ENCODE assay signal across 8 cellular contexts in the genomic region with DNA sequence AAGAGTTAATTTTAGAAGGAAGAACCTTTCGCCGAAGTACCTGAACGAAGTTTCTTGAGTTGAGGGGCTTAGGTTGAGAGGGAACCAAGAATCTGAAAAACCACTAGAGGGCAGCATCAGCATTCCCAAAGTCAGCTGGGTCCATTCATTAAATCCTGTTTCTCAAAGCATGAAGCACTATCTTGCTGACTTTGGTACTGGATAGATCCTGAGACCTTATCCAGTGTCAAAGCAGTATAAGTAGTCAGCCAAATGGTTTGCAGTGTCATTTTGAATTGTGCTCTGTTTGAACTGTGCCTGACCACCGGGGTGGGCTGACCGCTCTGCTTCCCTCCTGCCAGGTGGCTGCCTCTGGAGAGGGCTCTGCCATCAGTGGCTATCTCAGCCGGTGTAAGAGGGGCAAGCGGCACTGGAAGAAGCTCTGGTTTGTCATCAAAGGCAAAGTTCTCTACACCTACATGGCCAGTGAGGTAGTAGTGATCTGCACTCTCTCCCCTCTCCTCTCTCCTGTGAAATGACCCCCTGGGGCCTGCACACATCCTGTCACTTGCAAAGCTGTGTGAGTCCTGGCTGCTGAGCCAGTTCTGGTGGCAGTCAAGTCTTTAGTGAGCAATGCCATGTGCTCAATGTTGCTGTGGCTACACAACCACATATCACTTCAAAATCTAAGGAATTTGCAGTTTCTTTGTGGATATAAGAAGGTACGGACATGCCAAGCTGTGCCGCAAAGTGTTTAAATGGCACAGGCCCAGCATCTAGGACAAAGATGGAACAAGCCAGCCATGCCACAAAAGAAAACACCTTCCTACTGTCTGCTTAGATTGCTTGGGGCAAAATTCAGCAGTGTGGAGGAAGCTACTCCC. TPM values are rescaled to one million over a fixed set of nuclear protein-coding genes. Genes with fewer than 3 reads are reported as not detected.
DNase-seq lines count a peak whose midpoint lies in the region; ATAC-seq, FAIRE-seq and TF ChIP-seq lines count a peak whose summit lies in the region.

No MANE protein-coding gene starts in this region.

- H2AFZ ChIP-seq in hepatocyte: no peak overlapping the region

- H3K79me2 ChIP-seq in hepatocyte: no peaks in the 10 kb centered on the region

- no peak overlapping the region for H3K4me2 ChIP-seq in hepatocyte

- peak; percentile 71 for FAIRE-seq in GM12892 (lab: Jason Lieb, UNC)

- intact Hi-C loops in adrenal gland (cut with DNase I): loop anchor here (10.0 kb wide), 2 partner anchors 129 to 421 kb away; no protein-coding TSS in a partner anchor
- intact Hi-C loops in spleen (cut with DNase I; ENCODE audit: low total_unique reads): no loop called here

- H3K4me3 ChIP-seq in adrenal gland (no peak overlapping the region), hepatocyte (no peak overlapping the region), spleen (no peak overlapping the region)

- H3K27ac ChIP-seq in C4-2B (no peak overlapping the region), adrenal gland (no peak overlapping the region), hepatocyte (no peak overlapping the region), spleen (no peak overlapping the region)

- H3K27me3 ChIP-seq in adrenal gland: no peaks in the 10 kb centered on the region
- H3K27me3 ChIP-seq in hepatocyte: no peaks in the 10 kb centered on the region
- H3K27me3 ChIP-seq in spleen (replicated peaks in 1 of 7): no peaks in the 10 kb centered on the region

- no peak for DNase-seq in GM12892 (ENCODE audit: insufficient read length)
- peak; percentile 6 for DNase-seq in NCI-H2196 treated with DMSO at 0.1 percent for 48 hours (lab: John Stamatoyannopoulos, UW; ENCODE audit: unreplicated experiment)
- DNase-seq in adrenal gland: peak in 3 of 7 donors; percentile 41 to 68 (median 53)
- peak; percentile 83 for DNase-seq in hepatocyte (ENCODE audit: low spot score)
- no peak for DNase-seq in spleen

- no peak for TF ChIP-seq POLR2A in GM12892 (IDR thresholded peaks at IDR 0.05; ENCODE audit: low read depth, low read length)
- no peak for TF ChIP-seq POLR2A in adrenal gland (IDR thresholded peaks at IDR 0.05)
- TF ChIP-seq POLR2A in spleen (IDR thresholded peaks at IDR 0.05): no peak

- no peak for ATAC-seq in HG02981 (IDR thresholded peaks at IDR 0.05; ENCODE audit: unreplicated experiment)
- ATAC-seq in HG03432 (IDR thresholded peaks at IDR 0.05; ENCODE audit: unreplicated experiment): no peak

- WGBS in adrenal gland, 4 donors: 63 to 70% (median 67%) methylated on average over 9 of the region's 9 CpGs
- 65% methylated on average over 9 of the region's 9 CpGs for WGBS in hepatocyte (ENCODE audit: low lambda C conversion rate, missing lambda C conversion rate)
- WGBS in spleen, 5 donors: 69 to 86% (median 86%) methylated on average over 8 to 9 of the region's 9 CpGs

- H3K4me1 ChIP-seq in adrenal gland (replicated peaks in 1 of 2) (peaks cover 0 to under 1% of the 10 kb centered on the region in 2 donors), hepatocyte (ENCODE audit: insufficient read depth) (no peaks in the 10 kb centered on the region), spleen (peaks cover 5 to 10% (median 8%) of the 10 kb centered on the region in 6 donors)

- H3K36me3 ChIP-seq in adrenal gland (replicated peaks in 1 of 2) (no peaks in the 10 kb centered on the region), hepatocyte (replicated peaks; ENCODE audit: insufficient read depth, low read depth) (no peaks in the 10 kb centered on the region), spleen (peaks cover 0 to 63% (median 15%) of the 10 kb centered on the region in 6 donors)

- no peaks in the 10 kb centered on the region for H3K9me2 ChIP-seq in hepatocyte (replicated peaks; ENCODE audit: insufficient read depth)

- no peaks in the 10 kb centered on the region for H4K20me1 ChIP-seq in hepatocyte (ENCODE audit: insufficient read depth, poor library complexity, severe bottlenecking)

- H3K9me3 ChIP-seq in adrenal gland (replicated peaks in 1 of 3) (no peaks in the 10 kb centered on the region), hepatocyte (ENCODE audit: low read depth) (no peaks in the 10 kb centered on the region), spleen (no peaks in the 10 kb centered on the region)

- peak; percentile 84 for TF ChIP-seq CTCF in C4-2B (conservative IDR thresholded peaks at IDR 0.05)
- peak; percentile 60 to 84 (median 66) for TF ChIP-seq CTCF in adrenal gland (IDR thresholded peaks at IDR 0.05)
- peak; percentile 81 for TF ChIP-seq CTCF in hepatocyte (IDR thresholded peaks at IDR 0.05; ENCODE audit: poor library complexity)
- peak in 10 of 11 experiments; percentile 6 to 76 (median 62) for TF ChIP-seq CTCF in spleen (IDR thresholded peaks at IDR 0.05 in 8 of 11, conservative IDR thresholded peaks at IDR 0.05 in 3 of 11)

RNA-seq across cellular contexts. Expression of gene NR2C2, which starts 21.4 kb away (rescaled TPM):
- polyA plus RNA-seq in GM12892 (2012; ENCODE audit: missing spikeins): 16.0 TPM
- total RNA-seq in adrenal gland (10 to 100 TPM; 13.3 to 42.2 (median 31.4) TPM), hepatocyte (29.6 and 30.7 TPM in 2 replicates), spleen (10 to 100 TPM; 55.9 to 75.5 (median 64.1) TPM)
- polyA plus RNA-seq in adrenal gland (10 to 100 TPM in 1 of 3 donors, 1 to 10 TPM in 2; 6.4 to 15.7 (median 8.9) TPM), hepatocyte (14.7 and 20.4 TPM in 2 replicates), spleen (10 to 100 TPM in 1 of 3 donors, 1 to 10 TPM in 2; 7.2 to 10.3 (median 7.8) TPM)

Comparison
In these comparisons a context has a peak if more than half of its experiments do, and no peak if none do; other contexts are left out.
1. DNase-seq: peak in NCI-H2196 treated with DMSO at 0.1 percent for 48 hours (single experiment) and hepatocyte (single experiment); none in GM12892 (single experiment) and spleen (single experiment).
2. Peak in every context shown above with its lines, with median percentiles within 50 percentile points of each other: CTCF ChIP-seq.